Comparison of ENCODE assay signal across 23 cellular contexts in genomic region chr18:34880403-34880802, GRCh38.
DNase-seq lines count a peak whose midpoint lies in the region; ATAC-seq and TF ChIP-seq lines count a peak whose summit lies in the region.
"Had no signal": no experiment of that assay in that cellular context is flagged by ENCODE, and none has a peak within 500 bp of the region (broad histone marks: within the 10 kb centered on the region; RNA-seq: fewer than 3 reads in every experiment).

No MANE protein-coding gene starts in this region.

- ATAC-seq in IMR-90 (ENCODE audit: low read depth), result peak; percentile 59
- no peak for ATAC-seq in GM21717 (IDR thresholded peaks at IDR 0.05; ENCODE audit: unreplicated experiment)
- ATAC-seq: stimulated activated naive CD8-positive, alpha-beta T cell treated with anti-CD3 and anti-CD28 coated beads, Interleukin-15, amount 100 ng/mL, for 72 hours had no signal

- intact Hi-C loops in IMR-90 (cut with micrococcal nuclease) (loop anchor here (5.0 kb wide), 1 partner anchor 347 kb away; no protein-coding TSS in a partner anchor), left ventricle myocardium inferior (cut with micrococcal nuclease) (no loop called here)

- no peak overlapping the region for H4K5ac ChIP-seq in IMR-90 (ENCODE audit: low read depth, low read length)

- H2AK5ac ChIP-seq in IMR-90 (ENCODE audit: low read depth, low read length), result no peak overlapping the region

- no peak overlapping the region for H3K4ac ChIP-seq in IMR-90 (ENCODE audit: low read depth, low read length)

- H2BK5ac ChIP-seq in IMR-90 (ENCODE audit: low read depth, low read length, poor library complexity, severe bottlenecking), result no peak overlapping the region

- H2BK20ac ChIP-seq in IMR-90 (ENCODE audit: low read depth, low read length), result no peak overlapping the region

- dilution Hi-C loops in IMR-90 (cut with HindIII; ENCODE audit: low sequenced_read_pairs, unreplicated experiment), result no loop called here

- no peak for TF ChIP-seq POLR2A in IMR-90 (IDR thresholded peaks at IDR 0.05; ENCODE audit: low read depth, low read length)

- no peaks in the 10 kb centered on the region for H3K36me3 ChIP-seq in IMR-90 (ENCODE audit: control insufficient read depth, insufficient read depth, low read length)
- peaks cover 31% of the 10 kb centered on the region for H3K36me3 ChIP-seq in left ventricle myocardium inferior
- no peaks in the 10 kb centered on the region for H3K36me3 ChIP-seq in smooth muscle cell (ENCODE audit: low read depth)
- H3K36me3 ChIP-seq: adrenal gland had no signal

- H3K4me3 ChIP-seq in IMR-90 (ENCODE audit: insufficient read depth, low read depth, low read length) (no peak overlapping the region), left ventricle myocardium inferior (no peak overlapping the region), smooth muscle cell (no peak overlapping the region)
- H3K4me3 ChIP-seq: adrenal gland had no signal

- POLR2A ChIA-PET in IMR-90 (lab: Charles Lee; ENCODE audit: unreplicated experiment), result no interaction called here

- H3K56ac ChIP-seq in IMR-90 (ENCODE audit: extremely low read depth, insufficient read depth, low read length), result no peak overlapping the region

- H3K4me2 ChIP-seq in IMR-90 (ENCODE audit: low read depth, low read length), result no peak overlapping the region
- H3K4me2 ChIP-seq in smooth muscle cell, result no peak overlapping the region

- no peak overlapping the region for H2BK15ac ChIP-seq in IMR-90 (ENCODE audit: low read depth, low read length)

- no peaks in the 10 kb centered on the region for H3K27me3 ChIP-seq in IMR-90 (ENCODE audit: control insufficient read depth, insufficient read depth, low read length)
- H3K27me3 ChIP-seq in left ventricle myocardium inferior (ENCODE audit: low read depth), result no peaks in the 10 kb centered on the region
- no peaks in the 10 kb centered on the region for H3K27me3 ChIP-seq in smooth muscle cell (ENCODE audit: low read depth)
- H3K27me3 ChIP-seq: adrenal gland had no signal

- no peaks in the 10 kb centered on the region for H3K4me1 ChIP-seq in IMR-90 (ENCODE audit: control insufficient read depth, insufficient read depth, low read length)
- H3K4me1 ChIP-seq in left ventricle myocardium inferior, result peaks cover 20% of the 10 kb centered on the region
- peaks cover 3% of the 10 kb centered on the region for H3K4me1 ChIP-seq in smooth muscle cell (ENCODE audit: low read depth)
- H3K4me1 ChIP-seq: adrenal gland had no signal

- H3K27ac ChIP-seq in IMR-90 (ENCODE audit: insufficient read depth, low read length), result no peak overlapping the region
- H3K27ac ChIP-seq in caudate nucleus (ENCODE audit: low read depth, low read length), result peak overlapping the region; percentile 22
- peak overlapping the region; percentile 76 for H3K27ac ChIP-seq in left ventricle myocardium inferior (replicated peaks)
- H3K27ac ChIP-seq in smooth muscle cell (ENCODE audit: low read depth), result no peak overlapping the region
- H3K27ac ChIP-seq: adrenal gland, C4-2B, VCaP had no signal

- no CpG with 5 or more reads among the region's 1 CpG for WGBS in IMR-90 (ENCODE audit: extremely low coverage in 2 of 2, insufficient read length in 1 of 2), 2 experiments
- 71% methylated on average over 1 of the region's 1 CpG for WGBS in smooth muscle cell (ENCODE audit: low lambda C conversion rate)

- H2AK9ac ChIP-seq in IMR-90 (replicated peaks; ENCODE audit: low read depth, low read length, poor library complexity), result no peak overlapping the region

- no peaks in the 10 kb centered on the region for H3K79me1 ChIP-seq in IMR-90 (ENCODE audit: low read depth in 1 of 2, low read length in 2 of 2)

- no TSS peak for BruUV-seq in IMR-90 (replicated peaks; lab: Mats Ljungman, UMichigan)

- no peaks in the 10 kb centered on the region for H3K9me3 ChIP-seq in IMR-90 (ENCODE audit: control insufficient read depth, insufficient read depth, low read length)
- no peaks in the 10 kb centered on the region for H3K9me3 ChIP-seq in left ventricle myocardium inferior (replicated peaks)
- no peaks in the 10 kb centered on the region for H3K9me3 ChIP-seq in smooth muscle cell (replicated peaks; ENCODE audit: low read depth)
- H3K9me3 ChIP-seq: adrenal gland had no signal

- TF ChIP-seq CTCF in IMR-90 (conservative IDR thresholded peaks at IDR 0.05; ENCODE audit: low read depth, low read length) (no peak), left ventricle myocardium inferior (IDR thresholded peaks at IDR 0.05; ENCODE audit: borderline replicate concordance) (no peak), smooth muscle cell (IDR thresholded peaks at IDR 0.05; ENCODE audit: borderline replicate concordance, insufficient read depth, poor library complexity, severe bottlenecking) (no peak)

- CTCF ChIA-PET in IMR-90 (lab: Yijun Ruan, JAX), result interaction anchor here (1.1 to 2.4 kb wide), 4 partner anchors 13 to 263 kb away, joined by 3 to 11 read pairs (median 5); no protein-coding TSS in a partner anchor

- H4K20me1 ChIP-seq in IMR-90 (ENCODE audit: insufficient read depth, low read length) (no peaks in the 10 kb centered on the region), smooth muscle cell (ENCODE audit: low read depth) (no peaks in the 10 kb centered on the region)

- in situ Hi-C loops in IMR-90 (cut with MboI; ENCODE audit: low sequenced_read_pairs), result loop anchor here (10.0 kb wide), 1 partner anchor 114 kb away; no protein-coding TSS in a partner anchor

- no peak overlapping the region for H4K91ac ChIP-seq in IMR-90 (ENCODE audit: insufficient read depth, low read depth, low read length)

- H3K23ac ChIP-seq in IMR-90 (ENCODE audit: low read depth, low read length), result no peak overlapping the region

- DNase-seq in IMR-90 (no peak), caudate nucleus (lab: John Stamatoyannopoulos, UW) (no peak), left ventricle myocardium inferior (no peak), smooth muscle cell (lab: John Stamatoyannopoulos, UW; ENCODE audit: unreplicated experiment) (no peak), SKM-1 (lab: John Stamatoyannopoulos, UW; ENCODE audit: unreplicated experiment) (no peak), NCI-H524 treated with DMSO at 0.1 percent for 48 hours (lab: John Stamatoyannopoulos, UW) (no peak)
- no peak for DNase-seq in activated CD4-positive, CD25-positive, alpha-beta regulatory T cell (lab: John Stamatoyannopoulos, UW)
- DNase-seq: activated CD8-positive, alpha-beta memory T cell treated with anti-CD3 and anti-CD28 coated beads, Interleukin-2, amount 50 U/mL, for 4 hours; adrenal gland; DMS 273 treated with DMSO at 0.1 percent for 48 hours; HFFc6; midbrain; NCI-H1694; NCI-H774; nephron progenitor cell; posterior cingulate gyrus; SHP77 treated with DMSO at 0.1 percent for 48 hours; small intestine; stimulated activated CD4-positive, alpha-beta T cell treated with anti-CD3 and anti-CD28 coated beads, Interleukin-2, amount 100 ng/mL, for 48 hours; stimulated activated naive CD8-positive, alpha-beta T cell treated with anti-CD3 and anti-CD28 coated beads, Interleukin-15, amount 100 ng/mL, for 72 hours had no signal

- H2AFZ ChIP-seq in IMR-90 (replicated peaks; ENCODE audit: low read length, poor library complexity) (no peak overlapping the region), smooth muscle cell (ENCODE audit: low read depth) (peak overlapping the region; percentile 11)

- no peak overlapping the region for H4K8ac ChIP-seq in IMR-90 (ENCODE audit: low read depth in 2 of 2, low read length in 2 of 2)

- no peak overlapping the region for H3K18ac ChIP-seq in IMR-90 (ENCODE audit: low read depth, low read length)

- TF ChIP-seq RAD21 in IMR-90 (IDR thresholded peaks at IDR 0.05; ENCODE audit: low read length), result no peak

- no peaks in the 10 kb centered on the region for H3K79me2 ChIP-seq in smooth muscle cell (ENCODE audit: low read depth)

- H3K9ac ChIP-seq in IMR-90 (ENCODE audit: low read depth, low read length), result no peak overlapping the region
- no peak overlapping the region for H3K9ac ChIP-seq in smooth muscle cell (ENCODE audit: low read depth)

- H3K9me1 ChIP-seq in IMR-90 (ENCODE audit: insufficient read depth, low read length), result no peaks in the 10 kb centered on the region

- no peaks in the 10 kb centered on the region for H3F3A ChIP-seq in smooth muscle cell (ENCODE audit: low read depth)

- no peak overlapping the region for H2BK120ac ChIP-seq in IMR-90 (ENCODE audit: low read depth, low read length)

- H3K14ac ChIP-seq in IMR-90 (replicated peaks; ENCODE audit: low read depth, low read length), result no peak overlapping the region

TF ChIP-seq in IMR-90, 13 proteins besides CTCF, POLR2A, EP300 and RAD21 (continues in another document):
- TF ChIP-seq USF2 (IDR thresholded peaks at IDR 0.05; ENCODE audit: low read depth, low read length) (no peak), RFX5 (IDR thresholded peaks at IDR 0.05; ENCODE audit: low read depth, low read length) (no peak), MXI1 (IDR thresholded peaks at IDR 0.05; ENCODE audit: borderline replicate concordance, low read depth, low read length) (no peak), BHLHE40 (IDR thresholded peaks at IDR 0.05; ENCODE audit: low read depth, low read length) (no peak), NFE2L2 (IDR thresholded peaks at IDR 0.05; ENCODE audit: low read depth, low read length) (no peak), RCOR1 (IDR thresholded peaks at IDR 0.05; ENCODE audit: insufficient replicate concordance, low read length) (no peak), MAFK (IDR thresholded peaks at IDR 0.05; ENCODE audit: low read depth, low read length) (no peak), CHD1 (IDR thresholded peaks at IDR 0.05; ENCODE audit: low read depth, low read length) (no peak), MAZ (IDR thresholded peaks at IDR 0.05; ENCODE audit: borderline replicate concordance, low read depth, low read length) (no peak), SMC3 (IDR thresholded peaks at IDR 0.05; ENCODE audit: low read depth, low read length) (no peak), ELK1 (IDR thresholded peaks at IDR 0.05; ENCODE audit: borderline replicate concordance, low read depth, low read length) (no peak), FOS (IDR thresholded peaks at IDR 0.05; ENCODE audit: low read depth, low read length) (no peak)

Comparison
In these comparisons a context has a peak if more than half of its experiments do, and no peak if none do; other contexts are left out.
1. H3K27ac ChIP-seq: peak in caudate nucleus (single experiment) and left ventricle myocardium inferior (single experiment); none in IMR-90 (single experiment) and smooth muscle cell (single experiment).